In genomic region chr6:1390071-1390804, GRCh38 we compare ENCODE assay signal across 9 cellular contexts. TPM values are rescaled to one million over a fixed set of nuclear protein-coding genes. Genes with fewer than 3 reads are reported as not detected.
DNase-seq lines count a peak whose midpoint lies in the region; ATAC-seq and TF ChIP-seq lines count a peak whose summit lies in the region.
"Had no signal": no experiment of that assay in that cellular context is flagged by ENCODE, and none has a peak within 500 bp of the region (broad histone marks: within the 10 kb centered on the region; RNA-seq: fewer than 3 reads in every experiment).

No MANE protein-coding gene starts in this region.

- H3K27ac ChIP-seq in SJCRH30 (no peak overlapping the region; the same call in 1 of the 2 replicates), esophagus (ENCODE audit: low read depth in 2 of 2, low read length in 1 of 2) (peak overlapping the region; percentile 76 to 79), neuronal stem cell (replicated peaks; ENCODE audit: low read length) (no peak overlapping the region)
- H3K27ac ChIP-seq: right lobe of liver had no signal

- H3K4me3 ChIP-seq in SJCRH30: peak overlapping the region; percentile 63
- H3K4me3 ChIP-seq in esophagus (ENCODE audit: low read depth in 1 of 2, low read length in 2 of 2): peak overlapping the region; percentile 60 to 69
- H3K4me3 ChIP-seq in neuronal stem cell (ENCODE audit: low read length in 2 of 2): peak overlapping the region; percentile 50 to 54
- H3K4me3 ChIP-seq: right lobe of liver had no signal

- H3K4ac ChIP-seq in neuronal stem cell (ENCODE audit: low read length): no peak overlapping the region

- H3K36me3 ChIP-seq in SJCRH30: no peaks in the 10 kb centered on the region
- H3K36me3 ChIP-seq in esophagus (ENCODE audit: control insufficient read depth in 2 of 2, insufficient read depth in 2 of 2, low read length in 1 of 2): no peaks in the 10 kb centered on the region
- no peaks in the 10 kb centered on the region for H3K36me3 ChIP-seq in neuronal stem cell (replicated peaks in 1 of 2; ENCODE audit: control insufficient read depth in 2 of 2, insufficient read depth in 2 of 2, low read length in 2 of 2)
- H3K36me3 ChIP-seq: right lobe of liver had no signal

- H3K27me3 ChIP-seq in SJCRH30: no peaks in the 10 kb centered on the region
- H3K27me3 ChIP-seq in esophagus (ENCODE audit: control insufficient read depth in 1 of 2, insufficient read depth in 2 of 2, low read length in 2 of 2): peaks cover 8 to 24% of the 10 kb centered on the region in 2 donors
- H3K27me3 ChIP-seq in neuronal stem cell (ENCODE audit: control insufficient read depth in 3 of 3, insufficient read depth in 3 of 3, low read depth in 1 of 3, low read length in 3 of 3): peaks cover 75 to 97% (median 93%) of the 10 kb centered on the region in 3 experiments

- peak overlapping the region; percentile 96 for H2AFZ ChIP-seq in neuronal stem cell (ENCODE audit: low read length)

- DNase-seq in GM20000 (ENCODE audit: low spot score) (peak; percentile 47), SJCRH30 (peak; percentile 40 to 47), neuronal stem cell (ENCODE audit: low spot score) (peak; percentile 36), HuH-7 (ENCODE audit: low spot score) (no peak), SHP77 (lab: John Stamatoyannopoulos, UW) (no peak)
- DNase-seq: right lobe of liver had no signal

- H3K18ac ChIP-seq in neuronal stem cell (ENCODE audit: low read length): peak overlapping the region; percentile 58

- H3K4me1 ChIP-seq in SJCRH30 (no peaks in the 10 kb centered on the region), esophagus (ENCODE audit: control insufficient read depth in 2 of 2, insufficient read depth in 2 of 2, low read length in 1 of 2) (peaks cover 9 to 10% of the 10 kb centered on the region in 2 donors), neuronal stem cell (ENCODE audit: control insufficient read depth in 2 of 2, insufficient read depth in 1 of 2, low read depth in 1 of 2, low read length in 2 of 2) (peaks cover 10 to 15% of the 10 kb centered on the region in 2 donors)

- no peak for TF ChIP-seq CTCF in GM20000 (IDR thresholded peaks at IDR 0.05; ENCODE audit: extremely low read depth, missing control alignments)

- H4K8ac ChIP-seq in neuronal stem cell (ENCODE audit: low read depth, low read length): no peak overlapping the region

- H3K79me1 ChIP-seq in neuronal stem cell (ENCODE audit: low read depth, low read length): no peaks in the 10 kb centered on the region

- H4K91ac ChIP-seq in neuronal stem cell (ENCODE audit: low read depth, low read length, poor library complexity): no peak overlapping the region

- no peak overlapping the region for H2BK120ac ChIP-seq in neuronal stem cell (ENCODE audit: low read depth, low read length)

- H2BK5ac ChIP-seq in neuronal stem cell (ENCODE audit: low read length): no peak overlapping the region

- peak overlapping the region; percentile 23 for H3K23ac ChIP-seq in neuronal stem cell (ENCODE audit: low read depth, low read length, poor library complexity)

- H3K9ac ChIP-seq in neuronal stem cell (ENCODE audit: low read depth, low read length, poor library complexity): peak overlapping the region; percentile 67

- 1 to 2% methylated on average over 63 to 92 of the region's 92 CpGs for WGBS in esophagus, 2 donors
- no CpG with 5 or more reads among the region's 92 CpGs for WGBS in neuronal stem cell (ENCODE audit: extremely low coverage in 2 of 2, insufficient read length in 2 of 2, insufficient replicate concordance in 1 of 2), 2 donors

- H2AK5ac ChIP-seq in neuronal stem cell (ENCODE audit: low read depth, low read length): peak overlapping the region; percentile 17

- H3K14ac ChIP-seq in neuronal stem cell (ENCODE audit: low read length): peak overlapping the region; percentile 73

- peak overlapping the region; percentile 72 for H3K4me2 ChIP-seq in neuronal stem cell (ENCODE audit: insufficient read depth, low read length, poor library complexity, severe bottlenecking)

- no peak overlapping the region for H2BK15ac ChIP-seq in neuronal stem cell (ENCODE audit: low read length)

- ATAC-seq in HG03175 (IDR thresholded peaks at IDR 0.05; ENCODE audit: unreplicated experiment): no peak
- no peak for ATAC-seq in GM21381 (IDR thresholded peaks at IDR 0.05; ENCODE audit: unreplicated experiment)

- H2BK12ac ChIP-seq in neuronal stem cell (ENCODE audit: low read length): no peak overlapping the region

- H3K9me3 ChIP-seq in SJCRH30 (replicated peaks) (no peaks in the 10 kb centered on the region), esophagus (ENCODE audit: control insufficient read depth in 2 of 2, insufficient read depth in 1 of 2, low read depth in 1 of 2, low read length in 1 of 2) (peaks cover 0 to 2% of the 10 kb centered on the region in 2 donors), neuronal stem cell (replicated peaks in 1 of 2; ENCODE audit: control insufficient read depth in 2 of 2, insufficient read depth in 1 of 2, low read depth in 1 of 2, low read length in 2 of 2) (peaks cover 2 to 3% of the 10 kb centered on the region in 2 donors)
- H3K9me3 ChIP-seq: right lobe of liver had no signal

RNA-seq across cellular contexts. Expression of gene FOXF2, which starts 0.9 kb away (rescaled TPM):
- total RNA-seq in SJCRH30 (2014; rRNA removed; shearing (Covaris generic)): 2.8 and 3.7 TPM in 2 replicates
- 1 to 10 TPM; 2.3 to 8.1 TPM for polyA plus RNA-seq in esophagus
- polyA plus RNA-seq in neuronal stem cell (2013, experiment 1 of 2): not detected
- polyA plus RNA-seq in neuronal stem cell (2013, experiment 2 of 2): not detected

Comparison
In these comparisons a context has a peak if more than half of its experiments do, and no peak if none do; other contexts are left out.
1. DNase-seq: peak in GM20000 (single experiment), SJCRH30 (2 of 2) and neuronal stem cell (single experiment); none in HuH-7 (single experiment) and SHP77 (0 of 2).
2. H3K27ac ChIP-seq: peak in esophagus (2 of 2); none in SJCRH30 (single experiment) and neuronal stem cell (single experiment).
3. Peak in every context shown above with its lines, with median percentiles within 50 percentile points of each other: H3K4me3 ChIP-seq.